9 cellular contexts compared by ENCODE assay signal in the genomic region with DNA sequence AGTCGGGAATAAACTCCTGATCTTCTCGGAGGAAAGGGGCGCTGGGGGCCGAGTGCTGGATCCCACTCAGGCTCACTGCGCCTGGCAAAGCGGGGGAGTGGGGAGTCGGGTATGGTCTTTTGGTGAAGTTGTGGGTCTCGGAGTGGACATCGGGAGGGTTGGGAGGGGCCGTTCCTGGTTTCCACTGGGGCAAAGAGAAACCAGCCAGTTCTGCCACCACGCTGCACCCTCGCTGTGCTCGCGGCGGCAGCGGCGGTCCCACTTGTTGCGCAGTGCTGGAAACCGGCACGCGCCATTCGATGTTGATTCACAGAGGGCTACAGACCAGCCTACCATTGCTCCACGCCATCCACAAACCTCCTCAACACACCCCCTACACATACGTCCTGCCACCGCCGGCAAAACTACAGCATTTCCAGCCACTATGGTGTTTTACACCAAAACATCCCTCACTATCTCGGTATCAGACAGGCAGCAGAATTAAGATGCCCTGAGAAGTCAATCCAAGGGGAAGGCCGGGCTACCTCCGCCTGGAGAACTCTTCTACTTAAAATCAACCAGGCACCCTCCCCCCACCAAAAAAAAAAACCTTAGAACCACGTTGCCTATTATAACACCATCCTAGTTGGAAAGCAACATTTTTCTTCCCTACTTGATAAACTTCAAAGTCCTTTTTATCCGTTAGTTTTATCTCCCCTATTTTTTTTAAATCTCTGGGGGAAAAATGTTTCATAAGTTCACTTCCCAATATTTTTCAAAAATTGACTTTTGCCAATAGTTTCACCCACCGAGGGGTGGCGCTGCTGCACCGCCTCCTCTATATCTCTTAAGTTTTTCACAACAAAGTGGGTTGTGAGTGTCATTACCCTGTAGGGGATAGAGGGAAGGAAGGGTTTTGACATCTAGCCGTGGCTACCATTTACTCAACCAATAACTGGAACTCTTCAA. TPM values are rescaled to one million over a fixed set of nuclear protein-coding genes. Genes with fewer than 3 reads are reported as not detected.
A peak's percentile ranks its signal among the peaks of the same experiment; 100 is the strongest.
DNase-seq lines count a peak whose midpoint lies in the region; ATAC-seq and TF ChIP-seq lines count a peak whose summit lies in the region.
"Had no signal": no experiment of that assay in that cellular context is flagged by ENCODE, and none has a peak within 500 bp of the region (broad histone marks: within the 10 kb centered on the region; RNA-seq: fewer than 3 reads in every experiment).

No MANE protein-coding gene starts in this region.

- H3K27ac ChIP-seq in KOPT-K1 (ENCODE audit: low read depth, low read length, poor library complexity, severe bottlenecking) (peak overlapping the region; percentile 99), osteoblast (ENCODE audit: low read depth, low read length) (peak overlapping the region; percentile 100), upper lobe of right lung (peak overlapping the region; percentile 100)

- peak overlapping the region; percentile 83 for H3K4me3 Mint-ChIP-seq in Calu3 (ENCODE audit: low read depth, unreplicated experiment)

- H4K20me1 ChIP-seq in osteoblast (ENCODE audit: insufficient read depth, low read length), result peaks cover 15% of the 10 kb centered on the region

- intact Hi-C loops in Calu3 (cut with micrococcal nuclease; ENCODE audit: unreplicated experiment) (loop anchor here (1.0 to 10.0 kb wide), 11 partner anchors 293 to 1141 kb away; no protein-coding TSS in a partner anchor), upper lobe of right lung (cut with DNase I) (loop anchor here (5.0 kb wide), 1 partner anchor 1211 kb away; no protein-coding TSS in a partner anchor)

- H3K4me1 ChIP-seq in osteoblast (ENCODE audit: insufficient read depth, low read length), result peaks cover 38% of the 10 kb centered on the region
- peaks cover 19% of the 10 kb centered on the region for H3K4me1 ChIP-seq in upper lobe of right lung

- peaks cover 5% of the 10 kb centered on the region for H3K27me3 Mint-ChIP-seq in Calu3 (ENCODE audit: unreplicated experiment)

- H3K9me3 Mint-ChIP-seq in Calu3 (ENCODE audit: low read depth, unreplicated experiment), result no peaks in the 10 kb centered on the region
- H3K9me3 Mint-ChIP-seq in activated naive CD4-positive, alpha-beta T cell treated with anti-CD3 and anti-CD28 coated beads, Interleukin-2, amount 50 U/mL, for 72 hours, result no peaks in the 10 kb centered on the region

- BruUV-seq in Calu3 (replicated peaks; lab: Mats Ljungman, UMichigan), result no TSS peak

- TF ChIP-seq CTCF in Calu3 (IDR thresholded peaks at IDR 0.05; ENCODE audit: unreplicated experiment) (peak; percentile 93), osteoblast (IDR thresholded peaks at IDR 0.05; ENCODE audit: extremely low read depth, low read depth, low read length) (peak; percentile 95), upper lobe of right lung (IDR thresholded peaks at IDR 0.05) (peak; percentile 91)

- H3K36me3 ChIP-seq in KOPT-K1 (ENCODE audit: insufficient read depth, low read length) (no peaks in the 10 kb centered on the region), osteoblast (ENCODE audit: insufficient read depth, low read length) (no peaks in the 10 kb centered on the region), upper lobe of right lung (no peaks in the 10 kb centered on the region)

- H3K4me2 ChIP-seq in osteoblast (ENCODE audit: insufficient read depth, low read length), result peak overlapping the region; percentile 100

- ATAC-seq in activated naive CD4-positive, alpha-beta T cell treated with anti-CD3 and anti-CD28 coated beads, Interleukin-2, amount 50 U/mL, for 72 hours, result peak; percentile 16 to 53
- ATAC-seq in upper lobe of right lung, result peak; percentile 13
- ATAC-seq in HG02884 (IDR thresholded peaks at IDR 0.05; ENCODE audit: unreplicated experiment), result no peak

- peak; percentile 87 for DNase-seq in Calu3
- peak; percentile 92 for DNase-seq in SIG-M5 treated with dmso at 0.1 percent for 504 hours (lab: John Stamatoyannopoulos, UW; ENCODE audit: unreplicated experiment)
- peak in 1 of 2 donors; percentile 77 for DNase-seq in activated naive CD4-positive, alpha-beta T cell treated with anti-CD3 and anti-CD28 coated beads, Interleukin-2, amount 50 U/mL, for 72 hours (ENCODE audit: low spot score in 2 of 2)
- peak; percentile 75 for DNase-seq in glomerular visceral epithelial cell (ENCODE audit: extremely low spot score)
- DNase-seq in osteoblast (ENCODE audit: insufficient read length, low spot score, missing footprints), result peak; percentile 94
- peak; percentile 89 for DNase-seq in upper lobe of right lung

- H3K4me3 ChIP-seq in osteoblast (ENCODE audit: insufficient read depth, low read length), result peak overlapping the region; percentile 93
- H3K4me3 ChIP-seq in upper lobe of right lung, result peak overlapping the region; percentile 74

- peak overlapping the region; percentile 64 for H3K27ac Mint-ChIP-seq in Calu3 (ENCODE audit: unreplicated experiment)
- H3K27ac Mint-ChIP-seq in activated naive CD4-positive, alpha-beta T cell treated with anti-CD3 and anti-CD28 coated beads, Interleukin-2, amount 50 U/mL, for 72 hours, result peak overlapping the region; percentile 100

- H3K9me3 ChIP-seq in KOPT-K1 (ENCODE audit: insufficient read depth, low read length, poor library complexity, severe bottlenecking) (no peaks in the 10 kb centered on the region), osteoblast (ENCODE audit: low read depth, low read length) (no peaks in the 10 kb centered on the region), upper lobe of right lung (no peaks in the 10 kb centered on the region)

- peak overlapping the region; percentile 4 for H2AFZ ChIP-seq in osteoblast (ENCODE audit: low read length)

- peaks cover 72% of the 10 kb centered on the region for H3K79me2 ChIP-seq in osteoblast (ENCODE audit: insufficient read depth, low read length)

- CTCF ChIA-PET in Calu3 (lab: Charles Lee), result interaction anchor here (0.5 to 5.6 kb wide), 26 partner anchors 8 to 1300 kb away, joined by 3 to 171 read pairs (median 6); no protein-coding TSS in a partner anchor

- H3K27me3 ChIP-seq in osteoblast (ENCODE audit: insufficient read depth, low read length) (no peaks in the 10 kb centered on the region), upper lobe of right lung (no peaks in the 10 kb centered on the region)

- H3K36me3 Mint-ChIP-seq in Calu3 (ENCODE audit: insufficient read depth, unreplicated experiment), result peaks cover 89% of the 10 kb centered on the region
- peaks cover 16 to 61% of the 10 kb centered on the region in 2 donors for H3K36me3 Mint-ChIP-seq in activated naive CD4-positive, alpha-beta T cell treated with anti-CD3 and anti-CD28 coated beads, Interleukin-2, amount 50 U/mL, for 72 hours

- peaks cover 47% of the 10 kb centered on the region for H3K4me1 Mint-ChIP-seq in Calu3 (ENCODE audit: low read depth, unreplicated experiment)

RNA-seq across cellular contexts. Expression of a gene that starts 3.6 kb away (rescaled TPM):
- total RNA-seq in Calu3 (2022), result 28.3 and 35.1 TPM in 2 replicates
- total RNA-seq in activated naive CD4-positive, alpha-beta T cell treated with anti-CD3 and anti-CD28 coated beads, Interleukin-2, amount 50 U/mL, for 72 hours, result 100 to 1,000 TPM; 103 to 114 TPM
- 35.4 and 40.2 TPM in 2 replicates for total RNA-seq in osteoblast
- 106 TPM for total RNA-seq in upper lobe of right lung

RNA-seq across cellular contexts. Expression of a gene that starts 39.3 kb away (rescaled TPM):
- total RNA-seq in Calu3 (2022) (not detected in 2 replicates), osteoblast (not detected in 2 replicates), upper lobe of right lung (not detected)
- total RNA-seq in activated naive CD4-positive, alpha-beta T cell treated with anti-CD3 and anti-CD28 coated beads, Interleukin-2, amount 50 U/mL, for 72 hours, result not detected
- total RNA-seq: activated CD8-positive, alpha-beta memory T cell treated with anti-CD3 and anti-CD28 coated beads for 36 hours had no signal
